8 cellular contexts compared by ENCODE assay signal in genomic region chr16:72787519-72788268, GRCh38.
A peak's percentile ranks its signal among the peaks of the same experiment; 100 is the strongest.
DNase-seq lines count a peak whose midpoint lies in the region; ATAC-seq, FAIRE-seq and TF ChIP-seq lines count a peak whose summit lies in the region.

No MANE protein-coding gene starts in this region.

- H3K9me3 ChIP-seq in colonic mucosa = no peaks in the 10 kb centered on the region
- H3K9me3 ChIP-seq in HepG2 (ENCODE audit: low read length) = no peaks in the 10 kb centered on the region

- H3K79me2 ChIP-seq in HepG2 (ENCODE audit: insufficient read depth, low read length) = no peaks in the 10 kb centered on the region

- no peak overlapping the region for H2AFZ ChIP-seq in HepG2 (ENCODE audit: low read length)

- no peak for TF ChIP-seq RAD21 in HepG2 (CRISPR knock-in tag; IDR thresholded peaks at IDR 0.05)

- H3K4me2 ChIP-seq in HepG2 (ENCODE audit: low read depth, low read length) = no peak overlapping the region

- FAIRE-seq in HTR-8/SVneo (lab: Jason Lieb, UNC) (no peak), HepG2 (lab: Jason Lieb, UNC) (no peak)

- H3K27ac ChIP-seq in colonic mucosa = no peak overlapping the region
- H3K27ac ChIP-seq in HepG2 (ENCODE audit: extremely low read length, insufficient read depth, low read length) = no peak overlapping the region

- POLR2A ChIA-PET in HepG2 (lab: Yijun Ruan, JAX) = interaction anchor here (0.7 kb wide), 2 partner anchors 137 to 357 kb away, joined by 3 to 4 read pairs; no protein-coding TSS in a partner anchor

- ATAC-seq in GM21381 (IDR thresholded peaks at IDR 0.05; ENCODE audit: unreplicated experiment) (peak; percentile 83), HepG2 (peak; percentile 26; the same call in 2 of the 3 replicates)

- no peak for TF ChIP-seq CTCF in colonic mucosa (IDR thresholded peaks at IDR 0.05)
- TF ChIP-seq CTCF in HepG2 (CRISPR knock-in tag; IDR thresholded peaks at IDR 0.05) = no peak

- BruUV-seq in HepG2 (replicated peaks; lab: Mats Ljungman, UMichigan) = no TSS peak

- CTCF ChIA-PET in HepG2 (lab: Yijun Ruan, JAX; ENCODE audit: low intra/inter-chr PET ratio, low total read pairs) = no interaction called here

- 99% methylated on average over 42 of the region's 42 CpGs for WGBS in HepG2 (ENCODE audit: low lambda C conversion rate)

- intact Hi-C loops in colonic mucosa (cut with DNase I) = no loop called here
- intact Hi-C loops in HepG2 (cut with micrococcal nuclease; ENCODE audit: unreplicated experiment) = no loop called here

- H3K27me3 ChIP-seq in colonic mucosa (no peaks in the 10 kb centered on the region), HepG2 (ENCODE audit: control insufficient read depth in 1 of 2, insufficient read depth in 2 of 2, low read length in 2 of 2) (no peaks in the 10 kb centered on the region)

- H3K9ac ChIP-seq in colonic mucosa (ENCODE audit: low read depth in 2 of 2, low read length in 2 of 2) (peak overlapping the region in 1 of 2 donors; percentile 47), HepG2 (ENCODE audit: insufficient read depth, low read depth, low read length) (no peak overlapping the region)

- H4K20me1 ChIP-seq in HepG2 (ENCODE audit: insufficient read depth, low read length) = no peaks in the 10 kb centered on the region

- DNase-seq in C1 segment of cervical spinal cord (lab: John Stamatoyannopoulos, UW) (peak in 9 of 14 donors; percentile 18 to 64 (median 32)), HTR-8/SVneo (ENCODE audit: insufficient read length, low spot score) (peak; percentile 81), colonic mucosa (peak; percentile 67), HepG2 (ENCODE audit: low spot score) (no peak), NCI-H1930 (lab: John Stamatoyannopoulos, UW) (no peak)
- peak; percentile 41 to 49 for DNase-seq in activated CD4-positive, alpha-beta T cell treated with anti-CD3 and anti-CD28 coated beads for 24 hours (ENCODE audit: low read depth in 2 of 2)
- DNase-seq in stimulated activated CD4-positive, alpha-beta T cell treated with anti-CD3 and anti-CD28 coated beads, Interleukin-4, amount 100 ng/mL, for 24 hours = peak; percentile 71

- no peak for TF ChIP-seq POLR2A in HepG2 (IDR thresholded peaks at IDR 0.05; ENCODE audit: insufficient read depth in 1 of 2, low read depth in 2 of 2, low read length in 2 of 2)

- H3K4me1 ChIP-seq in colonic mucosa (no peaks in the 10 kb centered on the region), HepG2 (ENCODE audit: insufficient read depth, low read length) (peaks cover 10% of the 10 kb centered on the region)

- H3K4me3 ChIP-seq in colonic mucosa (peak overlapping the region; percentile 34), HepG2 (replicated peaks in 1 of 3; ENCODE audit: insufficient read depth in 1 of 3, low read depth in 2 of 3, low read length in 3 of 3) (no peak overlapping the region)

- in situ Hi-C loops in HepG2 (cut with HindIII; ENCODE audit: extremely low pct_ligation_motif_present, low pct_unique_long_range_greater_than_20kb) = no loop called here

- no peaks in the 10 kb centered on the region for H3K36me3 ChIP-seq in colonic mucosa
- peaks cover 17 to 48% of the 10 kb centered on the region in 2 experiments for H3K36me3 ChIP-seq in HepG2 (replicated peaks in 1 of 2; ENCODE audit: control insufficient read depth in 1 of 2, insufficient read depth in 2 of 2, low read length in 2 of 2)

- no peak for TF ChIP-seq EP300 in HepG2 (IDR thresholded peaks at IDR 0.05; ENCODE audit: low read depth in 2 of 2, low read length in 2 of 2)
- no peak for TF ChIP-seq EP300 in HepG2 (CRISPR knock-in tag; IDR thresholded peaks at IDR 0.05; ENCODE audit: borderline replicate concordance)

TF ChIP-seq in HepG2, 621 proteins besides CTCF, POLR2A, EP300 and RAD21:
- no peak for TF ChIP-seq KLF13 (CRISPR knock-in tag; IDR thresholded peaks at IDR 0.05)
- no peak for TF ChIP-seq ARNT2 (CRISPR knock-in tag; IDR thresholded peaks at IDR 0.05; ENCODE audit: low read depth)
- TF ChIP-seq REXO4 (CRISPR knock-in tag; IDR thresholded peaks at IDR 0.05; ENCODE audit: borderline replicate concordance) = no peak
- no peak for TF ChIP-seq SSRP1 (CRISPR knock-in tag; IDR thresholded peaks at IDR 0.05)
- TF ChIP-seq POLR2G (IDR thresholded peaks at IDR 0.05; ENCODE audit: low read depth, low read length) = 0 out of 2 replicates have a peak, but pooled peaks have one; percentile 1
- TF ChIP-seq ZC3H4 (CRISPR knock-in tag; IDR thresholded peaks at IDR 0.05; ENCODE audit: borderline replicate concordance) = no peak
- TF ChIP-seq JDP2 (CRISPR knock-in tag; IDR thresholded peaks at IDR 0.05; ENCODE audit: borderline replicate concordance) = no peak
- no peak for TF ChIP-seq GZF1 (CRISPR knock-in tag; IDR thresholded peaks at IDR 0.05)
- no peak for TF ChIP-seq ATF3 (CRISPR knock-in tag; IDR thresholded peaks at IDR 0.05)
- no peak for TF ChIP-seq ISL2 (CRISPR knock-in tag; IDR thresholded peaks at IDR 0.05)
- TF ChIP-seq PTBP1 (IDR thresholded peaks at IDR 0.05; ENCODE audit: low read depth, low read length, poor library complexity, severe bottlenecking) = no peak
- no peak for TF ChIP-seq ZNF780A (CRISPR knock-in tag; IDR thresholded peaks at IDR 0.05)
- no peak for TF ChIP-seq PRDM15 (CRISPR knock-in tag; IDR thresholded peaks at IDR 0.05)
- TF ChIP-seq HMGA1 (CRISPR knock-in tag; conservative IDR thresholded peaks at IDR 0.05) = no peak
- TF ChIP-seq ZBTB10 (CRISPR knock-in tag; IDR thresholded peaks at IDR 0.05; ENCODE audit: borderline replicate concordance) = no peak
- TF ChIP-seq AGO2 (optimal IDR thresholded peaks at IDR 0.05; ENCODE audit: low read depth, low read length) = peak; percentile 68

Comparison
In these comparisons a context has a peak if more than half of its experiments do, and no peak if none do; other contexts are left out.
1. DNase-seq: peak in C1 segment of cervical spinal cord (9 of 14), HTR-8/SVneo (single experiment), activated CD4-positive, alpha-beta T cell treated with anti-CD3 and anti-CD28 coated beads for 24 hours (2 of 2), colonic mucosa (single experiment) and stimulated activated CD4-positive, alpha-beta T cell treated with anti-CD3 and anti-CD28 coated beads, Interleukin-4, amount 100 ng/mL, for 24 hours (single experiment); none in HepG2 (single experiment) and NCI-H1930 (0 of 2).